8 cellular contexts compared by ENCODE assay signal in the genomic region with DNA sequence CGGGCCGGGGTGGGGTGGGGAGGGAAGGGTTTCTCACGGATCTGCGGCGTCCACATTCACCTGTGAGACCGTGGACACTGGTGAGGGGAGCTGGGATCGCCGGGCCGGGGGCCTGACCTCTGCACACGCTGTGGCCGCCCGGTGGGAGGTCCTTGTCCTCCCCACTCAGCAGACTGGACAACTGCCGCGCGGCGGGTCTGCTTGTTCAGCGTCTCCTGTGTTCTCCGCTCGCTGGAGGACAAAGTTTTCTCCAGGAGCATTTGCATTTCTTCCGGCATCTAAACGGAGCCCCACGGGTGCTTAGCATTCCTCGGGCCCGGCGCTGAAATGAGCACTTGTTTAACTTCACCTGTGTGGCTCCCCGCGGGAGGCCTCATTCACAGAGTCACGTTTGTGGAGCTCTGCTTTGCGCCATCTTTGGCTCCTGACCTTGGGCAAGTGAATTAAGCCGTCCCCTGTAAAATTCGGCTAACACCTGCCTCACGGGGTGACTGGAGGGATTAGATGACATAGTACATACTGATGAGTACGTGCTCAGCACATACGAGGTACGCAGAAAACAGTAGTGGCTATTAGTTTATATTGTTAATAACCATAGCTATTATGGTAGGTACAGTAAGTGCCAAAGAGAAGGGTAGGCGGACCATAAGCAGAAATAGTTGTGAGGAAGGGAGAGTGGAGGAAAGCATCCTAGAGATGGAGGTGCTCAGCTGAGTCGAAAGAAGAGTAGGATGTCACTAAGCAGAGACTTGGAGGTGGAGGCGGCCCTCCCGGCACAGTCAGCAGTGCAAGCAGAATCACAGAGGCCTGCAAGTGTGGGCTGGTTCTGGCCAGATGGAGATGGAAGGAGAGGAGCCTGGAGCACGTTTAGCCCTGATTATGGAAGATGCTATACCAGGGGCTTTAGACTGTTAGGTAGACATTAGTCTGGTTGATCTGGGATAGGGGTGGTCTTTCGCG. TPM values are rescaled to one million over a fixed set of nuclear protein-coding genes. Genes with fewer than 3 reads are reported as not detected.
DNase-seq lines count a peak whose midpoint lies in the region; TF ChIP-seq lines count a peak whose summit lies in the region.

No MANE protein-coding gene starts in this region.

- no peak for TF ChIP-seq CTCF in HFF-Myc (IDR thresholded peaks at IDR 0.05; ENCODE audit: low read depth, low read length, missing control alignments)
- TF ChIP-seq CTCF in WERI-Rb-1 (IDR thresholded peaks at IDR 0.05; ENCODE audit: low read depth, low read length) = no peak
- no peak for TF ChIP-seq CTCF in esophagus squamous epithelium (IDR thresholded peaks at IDR 0.05)
- TF ChIP-seq CTCF in neural crest cell (conservative IDR thresholded peaks at IDR 0.05) = no peak

- H3K4me1 Mint-ChIP-seq in CD4-positive, alpha-beta memory T cell = peaks cover 28 to 51% (median 40%) of the 10 kb centered on the region in 4 donors
- peaks cover 18% of the 10 kb centered on the region for H3K4me1 Mint-ChIP-seq in neural crest cell

- H3K27me3 ChIP-seq in CD4-positive, alpha-beta memory T cell (ENCODE audit: insufficient read depth, low read length) = no peaks in the 10 kb centered on the region
- no peaks in the 10 kb centered on the region for H3K27me3 ChIP-seq in WERI-Rb-1 (ENCODE audit: insufficient read depth, low read depth, severe bottlenecking)
- no peaks in the 10 kb centered on the region for H3K27me3 ChIP-seq in esophagus squamous epithelium

- H3K36me3 Mint-ChIP-seq in CD4-positive, alpha-beta memory T cell = peaks cover 32 to 47% of the 10 kb centered on the region in 2 donors
- H3K36me3 Mint-ChIP-seq in neural crest cell (ENCODE audit: low read depth) = peaks cover 10% of the 10 kb centered on the region

- peaks cover 26% of the 10 kb centered on the region for H3K36me3 ChIP-seq in CD4-positive, alpha-beta memory T cell (ENCODE audit: insufficient read depth, low read length)
- H3K36me3 ChIP-seq in WERI-Rb-1 (peaks cover 52% of the 10 kb centered on the region), esophagus squamous epithelium (peaks cover 12 to 41% (median 14%) of the 10 kb centered on the region in 3 donors)

- peak overlapping the region; percentile 82 to 92 (median 91) for H3K27ac Mint-ChIP-seq in CD4-positive, alpha-beta memory T cell
- no peak overlapping the region for H3K27ac Mint-ChIP-seq in neural crest cell (ENCODE audit: unreplicated experiment)

- peak in 3 of 5 donors; percentile 4 to 8 (median 5) for DNase-seq in CD4-positive, alpha-beta memory T cell
- DNase-seq in HFF-Myc (ENCODE audit: extremely low read depth, low read depth) (no peak), WERI-Rb-1 (peak; percentile 30), esophagus squamous epithelium (lab: John Stamatoyannopoulos, UW) (no peak), neural crest cell (ENCODE audit: low read depth, low spot score) (no peak), KBM-7 (no peak), NCI-H2171 treated with DMSO at 0.1 percent for 48 hours (lab: John Stamatoyannopoulos, UW) (no peak), DMS114 treated with DMSO at 0.1 percent for 48 hours (lab: John Stamatoyannopoulos, UW; ENCODE audit: unreplicated experiment) (no peak)

- H3K9me3 ChIP-seq in CD4-positive, alpha-beta memory T cell (ENCODE audit: control insufficient read depth in 1 of 2, low read length in 2 of 2) = no peaks in the 10 kb centered on the region
- H3K9me3 ChIP-seq in WERI-Rb-1 (ENCODE audit: severe bottlenecking) (no peaks in the 10 kb centered on the region), esophagus squamous epithelium (no peaks in the 10 kb centered on the region)

- no peak for TF ChIP-seq POLR2A in esophagus squamous epithelium (IDR thresholded peaks at IDR 0.05)

- peak overlapping the region; percentile 51 to 84 for H3K4me3 ChIP-seq in CD4-positive, alpha-beta memory T cell (ENCODE audit: low read length in 2 of 2)
- H3K4me3 ChIP-seq in HFF-Myc (replicated peaks; ENCODE audit: low read depth, low read length) (peak overlapping the region; percentile 91), WERI-Rb-1 (ENCODE audit: low read depth, low read length) (peak overlapping the region; percentile 82), esophagus squamous epithelium (peak overlapping the region; percentile 61 to 86 (median 86))

- POLR2A ChIA-PET in CD4-positive, alpha-beta memory T cell (lab: Charles Lee; ENCODE audit: partially characterized antibody) = interaction anchor here (0.6 to 2.6 kb wide), 11 partner anchors 31 to 399 kb away, joined by 3 to 9 read pairs (median 4); partner anchors contain the start of genes CDPF1 and GTSE1

- CTCF ChIA-PET in CD4-positive, alpha-beta memory T cell (lab: Charles Lee; ENCODE audit: partially characterized antibody) = interaction anchor here (1.1 to 2.7 kb wide), 7 partner anchors 13 to 227 kb away, joined by 3 to 9 read pairs (median 3); partner anchors contain the start of gene GTSE1

- peak overlapping the region; percentile 91 to 98 (median 95) for H3K4me3 Mint-ChIP-seq in CD4-positive, alpha-beta memory T cell
- peak overlapping the region; percentile 98 for H3K4me3 Mint-ChIP-seq in neural crest cell

- no peaks in the 10 kb centered on the region for H3K27me3 Mint-ChIP-seq in CD4-positive, alpha-beta memory T cell
- no peaks in the 10 kb centered on the region for H3K27me3 Mint-ChIP-seq in neural crest cell (ENCODE audit: low read depth)

- H3K4me1 ChIP-seq in CD4-positive, alpha-beta memory T cell (ENCODE audit: insufficient read depth, low read length) = peaks cover 17% of the 10 kb centered on the region
- H3K4me1 ChIP-seq in esophagus squamous epithelium = peaks cover 10 to 26% (median 12%) of the 10 kb centered on the region in 3 donors

- in situ Hi-C loops in KBM-7 (cut with MboI; ENCODE audit: low pct_unique_long_range_greater_than_20kb, low sequenced_read_pairs) = no loop called here

- WGBS in esophagus squamous epithelium, 2 donors = 15 to 19% methylated on average over 16 to 21 of the region's 42 CpGs

- H3K27ac ChIP-seq in CD4-positive, alpha-beta memory T cell (ENCODE audit: low read depth, low read length) = peak overlapping the region; percentile 69
- peak overlapping the region; percentile 87 for H3K27ac ChIP-seq in WERI-Rb-1
- H3K27ac ChIP-seq in esophagus squamous epithelium = peak overlapping the region; percentile 91 to 96 (median 94)

- no peaks in the 10 kb centered on the region for H3K9me3 Mint-ChIP-seq in CD4-positive, alpha-beta memory T cell
- no peaks in the 10 kb centered on the region for H3K9me3 Mint-ChIP-seq in neural crest cell

- intact Hi-C loops in CD4-positive, alpha-beta memory T cell (cut with micrococcal nuclease) = no loop called here
- intact Hi-C loops in esophagus squamous epithelium (cut with DNase I) = no loop called here

RNA-seq across cellular contexts. Expression of gene TRMU, which starts 0.9 kb away (rescaled TPM):
- total RNA-seq in CD4-positive, alpha-beta memory T cell = 10 to 100 TPM; 79.9 to 93.0 TPM
- 10 to 100 TPM; 14.5 to 17.2 TPM for polyA plus RNA-seq in CD4-positive, alpha-beta memory T cell
- total RNA-seq in esophagus squamous epithelium (10 to 100 TPM; 17.7 to 43.1 (median 32.5) TPM), neural crest cell (86.4 and 87.0 TPM in 2 replicates)

RNA-seq across cellular contexts. Expression of gene GTSE1, which starts 39.7 kb away (rescaled TPM):
- total RNA-seq in CD4-positive, alpha-beta memory T cell = under 1 TPM in 1 of 2 experiments, not detected in 1; 0.64 TPM
- not detected for polyA plus RNA-seq in CD4-positive, alpha-beta memory T cell
- total RNA-seq in esophagus squamous epithelium = 1 to 10 TPM; 1.4 to 8.0 (median 3.4) TPM
- total RNA-seq in neural crest cell = 67.6 and 69.2 TPM in 2 replicates

Comparison
In these comparisons a context has a peak if more than half of its experiments do, and no peak if none do; other contexts are left out.
1. DNase-seq: peak in CD4-positive, alpha-beta memory T cell (3 of 5) and WERI-Rb-1 (single experiment); none in HFF-Myc (single experiment), esophagus squamous epithelium (single experiment), neural crest cell (single experiment), KBM-7 (single experiment), NCI-H2171 treated with DMSO at 0.1 percent for 48 hours (single experiment) and DMS114 treated with DMSO at 0.1 percent for 48 hours (single experiment).
2. Peak in every context shown above with its lines, with median percentiles within 50 percentile points of each other: H3K27ac ChIP-seq and H3K4me3 ChIP-seq.